Comparison of ENCODE assay signal across 3 cellular contexts in the genomic region with DNA sequence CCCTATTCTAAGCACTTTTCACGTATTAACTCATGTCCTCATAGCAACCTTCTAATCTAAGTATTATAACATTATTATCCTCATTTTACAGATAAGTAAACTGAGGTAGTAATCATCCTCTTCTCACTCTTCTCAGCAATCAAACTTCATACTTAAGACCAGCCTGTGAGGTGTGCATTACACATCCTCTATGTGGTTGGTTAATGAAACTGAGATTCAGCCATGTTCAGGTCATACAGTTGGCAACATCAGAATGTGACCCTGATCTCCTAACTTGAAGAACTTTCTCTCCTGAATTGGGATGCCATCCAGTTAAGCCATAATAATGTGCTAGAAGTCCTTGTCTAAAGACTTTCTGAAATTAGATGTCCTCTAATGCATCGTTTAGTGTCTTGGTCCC.
TF ChIP-seq lines count a peak whose summit lies in the region.

No MANE protein-coding gene starts in this region.

TF ChIP-seq in A549, 52 proteins besides CTCF, POLR2A, EP300 and RAD21:
- TF ChIP-seq ZSCAN20 (CRISPR knock-in tag; IDR thresholded peaks at IDR 0.05): no peak
- no peak for TF ChIP-seq CEBPB (IDR thresholded peaks at IDR 0.05)
- no peak for TF ChIP-seq TFCP2L1 (CRISPR knock-in tag; IDR thresholded peaks at IDR 0.05)
- TF ChIP-seq RCOR1 (IDR thresholded peaks at IDR 0.05; ENCODE audit: low read depth, low read length): no peak
- TF ChIP-seq, protein P1, sequence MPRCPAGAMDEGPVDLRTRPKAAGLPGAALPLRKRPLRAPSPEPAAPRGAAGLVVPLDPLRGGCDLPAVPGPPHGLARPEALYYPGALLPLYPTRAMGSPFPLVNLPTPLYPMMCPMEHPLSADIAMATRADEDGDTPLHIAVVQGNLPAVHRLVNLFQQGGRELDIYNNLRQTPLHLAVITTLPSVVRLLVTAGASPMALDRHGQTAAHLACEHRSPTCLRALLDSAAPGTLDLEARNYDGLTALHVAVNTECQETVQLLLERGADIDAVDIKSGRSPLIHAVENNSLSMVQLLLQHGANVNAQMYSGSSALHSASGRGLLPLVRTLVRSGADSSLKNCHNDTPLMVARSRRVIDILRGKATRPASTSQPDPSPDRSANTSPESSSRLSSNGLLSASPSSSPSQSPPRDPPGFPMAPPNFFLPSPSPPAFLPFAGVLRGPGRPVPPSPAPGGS (IDR thresholded peaks at IDR 0.05): no peak
- no peak for TF ChIP-seq CHD4 (IDR thresholded peaks at IDR 0.05; ENCODE audit: borderline replicate concordance)
- TF ChIP-seq MAZ (IDR thresholded peaks at IDR 0.05; ENCODE audit: borderline replicate concordance, low read depth, low read length): no peak
- TF ChIP-seq, protein P2, sequence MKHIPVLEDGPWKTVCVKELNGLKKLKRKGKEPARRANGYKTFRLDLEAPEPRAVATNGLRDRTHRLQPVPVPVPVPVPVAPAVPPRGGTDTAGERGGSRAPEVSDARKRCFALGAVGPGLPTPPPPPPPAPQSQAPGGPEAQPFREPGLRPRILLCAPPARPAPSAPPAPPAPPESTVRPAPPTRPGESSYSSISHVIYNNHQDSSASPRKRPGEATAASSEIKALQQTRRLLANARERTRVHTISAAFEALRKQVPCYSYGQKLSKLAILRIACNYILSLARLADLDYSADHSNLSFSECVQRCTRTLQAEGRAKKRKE (CRISPR knock-in tag; IDR thresholded peaks at IDR 0.05; ENCODE audit: low read depth): no peak
- TF ChIP-seq JUN (IDR thresholded peaks at IDR 0.05): no peak
- TF ChIP-seq KDM1A (IDR thresholded peaks at IDR 0.05; ENCODE audit: low read depth): no peak
- TF ChIP-seq PHF8 (IDR thresholded peaks at IDR 0.05; ENCODE audit: borderline replicate concordance, low read depth): no peak
- TF ChIP-seq ZFP36 (IDR thresholded peaks at IDR 0.05; ENCODE audit: borderline replicate concordance, partially characterized antibody): no peak
- no peak for TF ChIP-seq FOSL2 (IDR thresholded peaks at IDR 0.05)
- no peak for TF ChIP-seq FOSL2 (CRISPR knock-in tag; IDR thresholded peaks at IDR 0.05)
- TF ChIP-seq, protein P3, sequence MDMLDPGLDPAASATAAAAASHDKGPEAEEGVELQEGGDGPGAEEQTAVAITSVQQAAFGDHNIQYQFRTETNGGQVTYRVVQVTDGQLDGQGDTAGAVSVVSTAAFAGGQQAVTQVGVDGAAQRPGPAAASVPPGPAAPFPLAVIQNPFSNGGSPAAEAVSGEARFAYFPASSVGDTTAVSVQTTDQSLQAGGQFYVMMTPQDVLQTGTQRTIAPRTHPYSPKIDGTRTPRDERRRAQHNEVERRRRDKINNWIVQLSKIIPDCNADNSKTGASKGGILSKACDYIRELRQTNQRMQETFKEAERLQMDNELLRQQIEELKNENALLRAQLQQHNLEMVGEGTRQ (IDR thresholded peaks at IDR 0.05): no peak
- TF ChIP-seq, protein P4, sequence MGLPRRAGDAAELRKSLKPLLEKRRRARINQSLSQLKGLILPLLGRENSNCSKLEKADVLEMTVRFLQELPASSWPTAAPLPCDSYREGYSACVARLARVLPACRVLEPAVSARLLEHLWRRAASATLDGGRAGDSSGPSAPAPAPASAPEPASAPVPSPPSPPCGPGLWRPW (IDR thresholded peaks at IDR 0.05): no peak
- TF ChIP-seq CBX2 (IDR thresholded peaks at IDR 0.05; ENCODE audit: borderline replicate concordance, low read depth): no peak

TF ChIP-seq in IMR-90, 13 proteins besides CTCF, POLR2A, EP300 and RAD21:
- TF ChIP-seq MXI1 (IDR thresholded peaks at IDR 0.05; ENCODE audit: borderline replicate concordance, low read depth, low read length): no peak

TF ChIP-seq in GM12878, 131 proteins besides CTCF, POLR2A, EP300 and RAD21:
- TF ChIP-seq LARP7 (IDR thresholded peaks at IDR 0.05): no peak
- no peak for TF ChIP-seq CEBPB (IDR thresholded peaks at IDR 0.05; ENCODE audit: borderline replicate concordance in 1 of 2, low read depth in 2 of 2, low read length in 2 of 2)
- TF ChIP-seq, protein P5, sequence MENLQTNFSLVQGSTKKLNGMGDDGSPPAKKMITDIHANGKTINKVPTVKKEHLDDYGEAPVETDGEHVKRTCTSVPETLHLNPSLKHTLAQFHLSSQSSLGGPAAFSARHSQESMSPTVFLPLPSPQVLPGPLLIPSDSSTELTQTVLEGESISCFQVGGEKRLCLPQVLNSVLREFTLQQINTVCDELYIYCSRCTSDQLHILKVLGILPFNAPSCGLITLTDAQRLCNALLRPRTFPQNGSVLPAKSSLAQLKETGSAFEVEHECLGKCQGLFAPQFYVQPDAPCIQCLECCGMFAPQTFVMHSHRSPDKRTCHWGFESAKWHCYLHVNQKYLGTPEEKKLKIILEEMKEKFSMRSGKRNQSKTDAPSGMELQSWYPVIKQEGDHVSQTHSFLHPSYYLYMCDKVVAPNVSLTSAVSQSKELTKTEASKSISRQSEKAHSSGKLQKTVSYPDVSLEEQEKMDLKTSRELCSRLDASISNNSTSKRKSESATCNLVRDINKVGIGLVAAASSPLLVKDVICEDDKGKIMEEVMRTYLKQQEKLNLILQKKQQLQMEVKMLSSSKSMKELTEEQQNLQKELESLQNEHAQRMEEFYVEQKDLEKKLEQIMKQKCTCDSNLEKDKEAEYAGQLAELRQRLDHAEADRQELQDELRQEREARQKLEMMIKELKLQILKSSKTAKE (IDR thresholded peaks at IDR 0.05; ENCODE audit: low read depth, poor library complexity, severe bottlenecking): no peak
- no peak for TF ChIP-seq ZNF384 (IDR thresholded peaks at IDR 0.05; ENCODE audit: borderline replicate concordance, low read depth, low read length)
- TF ChIP-seq FOS (IDR thresholded peaks at IDR 0.05; ENCODE audit: borderline replicate concordance, extremely low read depth, insufficient read length): no peak
- no peak for TF ChIP-seq ZNF24 (IDR thresholded peaks at IDR 0.05)
- TF ChIP-seq, protein P6, sequence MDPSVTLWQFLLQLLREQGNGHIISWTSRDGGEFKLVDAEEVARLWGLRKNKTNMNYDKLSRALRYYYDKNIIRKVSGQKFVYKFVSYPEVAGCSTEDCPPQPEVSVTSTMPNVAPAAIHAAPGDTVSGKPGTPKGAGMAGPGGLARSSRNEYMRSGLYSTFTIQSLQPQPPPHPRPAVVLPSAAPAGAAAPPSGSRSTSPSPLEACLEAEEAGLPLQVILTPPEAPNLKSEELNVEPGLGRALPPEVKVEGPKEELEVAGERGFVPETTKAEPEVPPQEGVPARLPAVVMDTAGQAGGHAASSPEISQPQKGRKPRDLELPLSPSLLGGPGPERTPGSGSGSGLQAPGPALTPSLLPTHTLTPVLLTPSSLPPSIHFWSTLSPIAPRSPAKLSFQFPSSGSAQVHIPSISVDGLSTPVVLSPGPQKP (IDR thresholded peaks at IDR 0.05; ENCODE audit: low read depth, low read length): no peak
- no peak for TF ChIP-seq SPI1 (IDR thresholded peaks at IDR 0.05; ENCODE audit: borderline replicate concordance, insufficient read depth, low read depth, low read length)
- no peak for TF ChIP-seq RUNX3 (IDR thresholded peaks at IDR 0.05; ENCODE audit: low read length)
- no peak for TF ChIP-seq RFX5 (IDR thresholded peaks at IDR 0.05; ENCODE audit: low read depth, low read length)
- TF ChIP-seq MEF2A (IDR thresholded peaks at IDR 0.05; ENCODE audit: insufficient read depth, low read depth, low read length): no peak
- TF ChIP-seq YY1 (IDR thresholded peaks at IDR 0.05; ENCODE audit: low read depth, low read length): no peak
- TF ChIP-seq STAT3 (IDR thresholded peaks at IDR 0.05; ENCODE audit: low read depth, low read length): no peak
- TF ChIP-seq TCF7 (IDR thresholded peaks at IDR 0.05; ENCODE audit: borderline replicate concordance): no peak
- TF ChIP-seq NR2F1 (conservative IDR thresholded peaks at IDR 0.05): no peak
- TF ChIP-seq ZSCAN29 (IDR thresholded peaks at IDR 0.05): no peak
- TF ChIP-seq TAF1 (IDR thresholded peaks at IDR 0.05; ENCODE audit: borderline replicate concordance, low read depth, low read length): no peak
- TF ChIP-seq ASH2L (IDR thresholded peaks at IDR 0.05; ENCODE audit: borderline replicate concordance, low read depth): no peak
- no peak for TF ChIP-seq MTA2 (IDR thresholded peaks at IDR 0.05; ENCODE audit: low read depth)
- no peak for TF ChIP-seq SMARCA5 (IDR thresholded peaks at IDR 0.05)
